1 cellular context compared by ENCODE assay signal in genomic region chr10:47322300-47323061, GRCh38.
TF ChIP-seq lines count a peak whose summit lies in the region.

GDF2 (plus strand) TSS chr10:47322454; CDS start chr10:47322669, 215 bp downstream.

TF ChIP-seq in K562, 482 proteins besides CTCF, POLR2A, EP300 and RAD21 (continued from another document and continues in another):
- peak; percentile 20 for TF ChIP-seq MEIS2 (IDR thresholded peaks at IDR 0.05; ENCODE audit: partially characterized antibody)
- peak; percentile 51; the same call in 1 of the 2 replicates for TF ChIP-seq ZNF175 (CRISPR knock-in tag; IDR thresholded peaks at IDR 0.05; ENCODE audit: low read depth)
- TF ChIP-seq CREM (IDR thresholded peaks at IDR 0.05; ENCODE audit: low read depth): peak; percentile 62
- peak in 1 of 2 experiments; percentile 42; a peak in 1 of 4 replicates for TF ChIP-seq FOXK2 (conservative IDR thresholded peaks at IDR 0.05 in 1 of 2, IDR thresholded peaks at IDR 0.05 in 1 of 2; ENCODE audit: low read depth in 2 of 2)
- TF ChIP-seq ID3 (CRISPR knock-in tag; IDR thresholded peaks at IDR 0.05): no peak
- no peak for TF ChIP-seq ID3 (tag; IDR thresholded peaks at IDR 0.05)
- TF ChIP-seq BHLHE40 (IDR thresholded peaks at IDR 0.05; ENCODE audit: low read length): 0 out of 2 replicates have a peak, but pooled peaks have one; percentile 64
- peak; percentile 84 for TF ChIP-seq MTA2 (IDR thresholded peaks at IDR 0.05; ENCODE audit: low read depth)
- no peak for TF ChIP-seq MAZ (CRISPR knock-in tag; conservative IDR thresholded peaks at IDR 0.05 in 1 of 2, IDR thresholded peaks at IDR 0.05 in 1 of 2)
- TF ChIP-seq ZBTB11 (CRISPR knock-in tag; IDR thresholded peaks at IDR 0.05): 0 out of 6 replicates have a peak, but pooled peaks of 1 of the 3 experiments have one; percentile 35
- TF ChIP-seq EGR1 (conservative IDR thresholded peaks at IDR 0.05): no peak
- TF ChIP-seq ZEB2 (IDR thresholded peaks at IDR 0.05): no peak
- no peak for TF ChIP-seq ATF1 (CRISPR knock-in tag; IDR thresholded peaks at IDR 0.05)
- TF ChIP-seq ATF1 (tag; IDR thresholded peaks at IDR 0.05): 0 out of 2 replicates have a peak, but pooled peaks have one; percentile 23
- TF ChIP-seq DDX20 (tag; IDR thresholded peaks at IDR 0.05; ENCODE audit: low read depth): no peak
- no peak for TF ChIP-seq GTF3C2 (IDR thresholded peaks at IDR 0.05; ENCODE audit: borderline replicate concordance, extremely low read depth, insufficient read length)
- TF ChIP-seq RFX1 (IDR thresholded peaks at IDR 0.05): no peak
- TF ChIP-seq HDAC2 (IDR thresholded peaks at IDR 0.05): peak; percentile 60; the same call in 1 of the 2 replicates
- TF ChIP-seq FOSL1 (tag; conservative IDR thresholded peaks at IDR 0.05): peak; percentile 50; the same call in 1 of the 2 replicates
- TF ChIP-seq SFPQ (IDR thresholded peaks at IDR 0.05; ENCODE audit: low read depth, low read length): no peak
- peak; percentile 81 for TF ChIP-seq NCOR1 (IDR thresholded peaks at IDR 0.05)
- peak; percentile 81 for TF ChIP-seq DPF2 (IDR thresholded peaks at IDR 0.05)
- peak; percentile 84 for TF ChIP-seq CCNT2 (IDR thresholded peaks at IDR 0.05; ENCODE audit: borderline replicate concordance, extremely low read depth, insufficient read length, low read depth, low read length)
- peak in 1 of 2 experiments; percentile 66; a peak in 2 of 4 replicates for TF ChIP-seq ZMIZ1 (IDR thresholded peaks at IDR 0.05; ENCODE audit: low read depth in 2 of 2, low read length in 2 of 2)
- TF ChIP-seq RB1 (IDR thresholded peaks at IDR 0.05; ENCODE audit: low read depth): peak; percentile 15; the same call in 1 of the 2 replicates
- no peak for TF ChIP-seq POLR3G (IDR thresholded peaks at IDR 0.05; ENCODE audit: extremely low read depth, insufficient read length, insufficient replicate concordance)
- TF ChIP-seq ARNT (IDR thresholded peaks at IDR 0.05): 0 out of 4 replicates have a peak, but pooled peaks of 1 of the 2 experiments have one; percentile 34
- no peak for TF ChIP-seq ZNF197 (CRISPR knock-in tag; IDR thresholded peaks at IDR 0.05; ENCODE audit: low read depth)
- TF ChIP-seq CBFA2T3 (IDR thresholded peaks at IDR 0.05): peak; percentile 92
- TF ChIP-seq TRIM24 (IDR thresholded peaks at IDR 0.05): peak in 1 of 2 experiments; percentile 70; a peak in 2 of 4 replicates
- TF ChIP-seq ZC3H11A (IDR thresholded peaks at IDR 0.05; ENCODE audit: low read depth, low read length): no peak
- no peak for TF ChIP-seq TFAP4 (CRISPR knock-in tag; IDR thresholded peaks at IDR 0.05; ENCODE audit: borderline replicate concordance)
- peak; percentile 50 for TF ChIP-seq DACH1 (IDR thresholded peaks at IDR 0.05; ENCODE audit: partially characterized antibody)
- TF ChIP-seq CC2D1A (IDR thresholded peaks at IDR 0.05): peak; percentile 41; the same call in 1 of the 2 replicates
- TF ChIP-seq ZNF511 (CRISPR knock-in tag; IDR thresholded peaks at IDR 0.05): no peak
- TF ChIP-seq TCF3 (CRISPR knock-in tag; IDR thresholded peaks at IDR 0.05): peak; percentile 86
- no peak for TF ChIP-seq DIDO1 (tag; IDR thresholded peaks at IDR 0.05; ENCODE audit: low read depth)
- TF ChIP-seq EP400 (IDR thresholded peaks at IDR 0.05): no peak; the same call in 1 of the 2 replicates
- 0 out of 4 replicates have a peak, but pooled peaks of 1 of the 2 experiments have one; percentile 5 for TF ChIP-seq FOXA3 (CRISPR knock-in tag; conservative IDR thresholded peaks at IDR 0.05 in 1 of 2, IDR thresholded peaks at IDR 0.05 in 1 of 2)
- peak; percentile 40 to 76 for TF ChIP-seq KDM1A (IDR thresholded peaks at IDR 0.05)
- TF ChIP-seq GATA2 (CRISPR knock-in tag; IDR thresholded peaks at IDR 0.05): peak; percentile 65; the same call in 1 of the 2 replicates
- peak; percentile 14; the same call in 1 of the 2 replicates for TF ChIP-seq JUND (IDR thresholded peaks at IDR 0.05; ENCODE audit: borderline replicate concordance, low read depth, low read length)
- TF ChIP-seq JUND (tag; IDR thresholded peaks at IDR 0.05; ENCODE audit: borderline replicate concordance, low read depth, low read length): peak; percentile 24; the same call in 1 of the 3 replicates
- TF ChIP-seq TBL1XR1 (IDR thresholded peaks at IDR 0.05; ENCODE audit: low read length in 2 of 2): peak in 1 of 2 experiments; percentile 50; a peak in 1 of 4 replicates
- TF ChIP-seq HES1 (IDR thresholded peaks at IDR 0.05; ENCODE audit: low read depth): 0 out of 2 replicates have a peak, but pooled peaks have one; percentile 78
- peak; percentile 92 for TF ChIP-seq TAL1 (IDR thresholded peaks at IDR 0.05)
- no peak for TF ChIP-seq TCF7 (IDR thresholded peaks at IDR 0.05; ENCODE audit: borderline replicate concordance)
- peak; percentile 36; the same call in 1 of the 2 replicates for TF ChIP-seq ESRRA (IDR thresholded peaks at IDR 0.05; ENCODE audit: borderline replicate concordance, low read depth)
- TF ChIP-seq CREB3 (tag; conservative IDR thresholded peaks at IDR 0.05; ENCODE audit: low read depth): no peak
- 0 out of 2 replicates have a peak, but pooled peaks have one; percentile 14 for TF ChIP-seq PKNOX1 (IDR thresholded peaks at IDR 0.05)
